10 cellular contexts compared by ENCODE assay signal in the genomic region with DNA sequence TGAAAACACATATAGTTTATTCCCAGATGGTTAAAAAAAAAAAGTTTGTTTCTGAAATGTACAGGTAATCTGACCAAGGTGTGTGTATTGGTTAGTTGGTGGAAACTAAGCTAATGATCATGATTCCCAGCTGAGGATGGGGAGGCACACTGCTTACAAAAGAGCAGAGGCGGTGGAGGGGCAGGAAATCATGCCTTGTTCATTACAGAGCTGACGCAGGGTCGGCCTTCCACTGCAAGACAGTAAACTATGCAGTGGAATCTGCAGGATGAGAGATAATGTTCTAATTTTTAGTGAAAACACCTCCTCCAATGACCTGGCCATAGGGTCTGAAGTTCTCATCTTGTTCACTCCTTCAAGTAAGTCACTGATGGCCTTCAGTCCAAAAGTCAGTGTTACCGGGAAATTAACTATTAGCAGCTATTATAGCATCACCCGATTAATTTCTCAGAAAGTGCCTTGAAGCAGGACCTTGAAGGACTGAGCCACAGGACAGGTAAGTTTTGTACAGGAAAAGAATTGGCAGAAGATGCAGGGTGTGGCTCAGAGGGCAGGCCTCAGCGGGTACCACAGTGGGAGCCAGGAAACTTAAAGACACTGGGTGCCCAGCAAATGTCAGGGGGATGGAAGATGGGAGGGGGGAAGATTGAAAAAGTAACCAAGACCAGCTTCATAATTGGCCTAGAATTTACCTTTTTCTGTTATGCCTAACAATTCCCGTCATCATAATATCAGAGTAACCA. TPM values are rescaled to one million over a fixed set of nuclear protein-coding genes. Genes with fewer than 3 reads are reported as not detected.
A peak's percentile ranks its signal among the peaks of the same experiment; 100 is the strongest.
DNase-seq lines count a peak whose midpoint lies in the region; ATAC-seq, FAIRE-seq and TF ChIP-seq lines count a peak whose summit lies in the region.
"Had no signal": no experiment of that assay in that cellular context is flagged by ENCODE, and none has a peak within 500 bp of the region (broad histone marks: within the 10 kb centered on the region; RNA-seq: fewer than 3 reads in every experiment).

No MANE protein-coding gene starts in this region.

- H3K79me2 ChIP-seq in H1 (ENCODE audit: control insufficient read depth in 1 of 2, insufficient read depth in 2 of 2, low read length in 2 of 2), result no peaks in the 10 kb centered on the region

- H2BK20ac ChIP-seq in H1 (ENCODE audit: low read length), result peak overlapping the region; percentile 48; the same call in 1 of the 2 replicates

- H3K4me1 ChIP-seq in H1 (replicated peaks in 1 of 4; ENCODE audit: control insufficient read depth in 3 of 4, insufficient read depth in 4 of 4, low read length in 3 of 4), result peaks cover 8 to 18% (median 10%) of the 10 kb centered on the region in 4 experiments; a peak in 6 of 7 replicates
- H3K4me1 ChIP-seq in muscle layer of colon (ENCODE audit: insufficient read depth, low read length), result peaks cover 49% of the 10 kb centered on the region
- peaks cover 32 to 44% (median 39%) of the 10 kb centered on the region in 4 donors for H3K4me1 ChIP-seq in transverse colon

- H3K9ac ChIP-seq in H1 (replicated peaks in 1 of 4; ENCODE audit: extremely low read depth in 1 of 4, low read depth in 3 of 4, low read length in 3 of 4) (peak overlapping the region in 1 of 4 experiments; percentile 25; a peak in 2 of 7 replicates), muscle layer of colon (ENCODE audit: low read length) (peak overlapping the region; percentile 37)

- H3K4me3 ChIP-seq in H1 (ENCODE audit: extremely low read depth in 1 of 4, insufficient read depth in 2 of 4, low read depth in 3 of 4, low read length in 4 of 4), result peak overlapping the region in 1 of 4 experiments; percentile 5; a peak in 2 of 8 replicates
- H3K4me3 ChIP-seq in muscle layer of colon (ENCODE audit: low read depth in 1 of 2, low read length in 2 of 2), result peak overlapping the region in 1 of 2 donors; percentile 15
- no peak overlapping the region for H3K4me3 ChIP-seq in transverse colon

- peak overlapping the region; percentile 82; the same call in 1 of the 2 replicates for H2BK5ac ChIP-seq in H1 (ENCODE audit: low read depth, low read length)

- no peak overlapping the region for H2AFZ ChIP-seq in H1 (ENCODE audit: low read length)

- no peak overlapping the region for H3K23ac ChIP-seq in H1 (ENCODE audit: insufficient read length)

- no peaks in the 10 kb centered on the region for H3K79me1 ChIP-seq in H1 (ENCODE audit: low read depth, low read length)

- peak overlapping the region; percentile 97 for H2BK12ac ChIP-seq in H1 (ENCODE audit: low read depth, low read length)

- H4K91ac ChIP-seq in H1 (replicated peaks; ENCODE audit: insufficient read length, low read length), result peak overlapping the region; percentile 12

- no peaks in the 10 kb centered on the region for H3K36me3 ChIP-seq in H1 (ENCODE audit: control insufficient read depth in 2 of 4, insufficient read depth in 4 of 4, low read length in 3 of 4)
- peaks cover 18% of the 10 kb centered on the region for H3K36me3 ChIP-seq in muscle layer of colon (ENCODE audit: insufficient read depth, low read length)
- peaks cover 0 to 2% (median 0%) of the 10 kb centered on the region in 4 donors for H3K36me3 ChIP-seq in transverse colon

- no peaks in the 10 kb centered on the region; the same call in 1 of the 2 replicates for H3K23me2 ChIP-seq in H1 (ENCODE audit: low read depth, low read length)

- in situ Hi-C loops in transverse colon (cut with MboI; ENCODE audit: low pct_ligation_motif_present in 1 of 4, low pct_unique_long_range_greater_than_20kb in 1 of 4, low sequenced_read_pairs in 3 of 4) (no loop called here), GM13977 (cut with MboI; ENCODE audit: low pct_unique_long_range_greater_than_20kb, low sequenced_read_pairs, unreplicated experiment) (no loop called here)

- CTCF ChIA-PET in H1 (lab: Charles Lee; ENCODE audit: partially characterized antibody), result interaction anchor here (0.6 to 4.4 kb wide), 9 partner anchors 11 to 72 kb away, joined by 3 to 29 read pairs (median 5); a partner anchor contains a TSS

- H3K27me3 ChIP-seq in H1 (replicated peaks in 1 of 4; ENCODE audit: control insufficient read depth in 3 of 4, extremely low read depth in 1 of 4, insufficient read depth in 3 of 4, low read length in 3 of 4), result no peaks in the 10 kb centered on the region
- no peaks in the 10 kb centered on the region for H3K27me3 ChIP-seq in muscle layer of colon (ENCODE audit: control insufficient read depth in 1 of 2, insufficient read depth in 2 of 2, low read length in 2 of 2)
- no peaks in the 10 kb centered on the region for H3K27me3 ChIP-seq in transverse colon

- 68% methylated on average over 7 of the region's 7 CpGs; no CpG with 5 or more reads in 1 of the 2 experiments for WGBS in H1 (ENCODE audit: extremely low coverage in 1 of 2, insufficient coverage in 1 of 2, insufficient read length in 1 of 2, insufficient replicate concordance in 2 of 2, low coverage in 1 of 2, low lambda C conversion rate in 2 of 2, missing lambda C conversion rate in 1 of 2), 2 experiments
- 58 to 78% methylated on average over 4 to 7 of the region's 7 CpGs for WGBS in transverse colon (ENCODE audit: low coverage in 1 of 2), 2 donors

- no peak for TF ChIP-seq RAD21 in H1 (IDR thresholded peaks at IDR 0.05 in 1 of 2, conservative IDR thresholded peaks at IDR 0.05 in 1 of 2; ENCODE audit: low read depth in 2 of 2, low read length in 2 of 2)

- H4K20me1 ChIP-seq in H1 (replicated peaks in 1 of 2; ENCODE audit: control insufficient read depth in 1 of 2, insufficient read depth in 2 of 2, low read length in 2 of 2), result no peaks in the 10 kb centered on the region

- H4K5ac ChIP-seq in H1 (ENCODE audit: insufficient read length, low read depth, low read length), result peak overlapping the region; percentile 13

- H3K14ac ChIP-seq in H1 (ENCODE audit: insufficient read length), result no peak overlapping the region

- TF ChIP-seq EP300 in H1 (IDR thresholded peaks at IDR 0.05; ENCODE audit: borderline replicate concordance in 1 of 2, low read depth in 2 of 2, low read length in 2 of 2) (no peak), transverse colon (IDR thresholded peaks at IDR 0.05; ENCODE audit: low read depth) (no peak)

- peak overlapping the region; percentile 12 to 45; a peak in 2 of 4 replicates for H3K4me2 ChIP-seq in H1 (ENCODE audit: insufficient read depth in 1 of 2, low read depth in 2 of 2, low read length in 2 of 2)

- TF ChIP-seq POLR2A in H1 (IDR thresholded peaks at IDR 0.05; ENCODE audit: control extremely low read depth in 1 of 2, low read depth in 2 of 2, low read length in 2 of 2) (peak in 1 of 2 experiments; percentile 51; a peak in 2 of 3 replicates), transverse colon (IDR thresholded peaks at IDR 0.05) (no peak)

- H3K56ac ChIP-seq in H1 (replicated peaks; ENCODE audit: insufficient read length, low read depth, low read length), result no peak overlapping the region

- no peak for FAIRE-seq in H1 (lab: Jason Lieb, UNC)

- peak overlapping the region; percentile 12 for H3K4ac ChIP-seq in H1 (replicated peaks; ENCODE audit: insufficient read length, low read depth, low read length)

- H3K18ac ChIP-seq in H1 (ENCODE audit: extremely low read depth, low read length), result no peak overlapping the region

- H3K27ac ChIP-seq in H1 (ENCODE audit: low read depth, low read length) (peak overlapping the region; percentile 68), muscle layer of colon (ENCODE audit: low read depth, low read length) (peak overlapping the region; percentile 85), transverse colon (peak overlapping the region; percentile 86 to 96 (median 94))

- DNase-seq in DMS53 (lab: John Stamatoyannopoulos, UW) (peak; percentile 83), DMS53 treated with DMSO at 0.1 percent for 48 hours (lab: John Stamatoyannopoulos, UW; ENCODE audit: unreplicated experiment) (no peak), H1 (ENCODE audit: low read depth in 1 of 2, low spot score in 2 of 2) (no peak), transverse colon (no peak), GM13977 (ENCODE audit: low spot score) (no peak)
- DNase-seq in central memory CD4-positive, alpha-beta T cell, result no peak
- DNase-seq: 8988T; activated CD4-positive, alpha-beta memory T cell treated with anti-CD3 and anti-CD28 coated beads for 36 hours had no signal

- no peak for ATAC-seq in GM21367 (IDR thresholded peaks at IDR 0.05; ENCODE audit: unreplicated experiment)

- H4K8ac ChIP-seq in H1 (ENCODE audit: extremely low read depth, insufficient read depth, low read length), result no peak overlapping the region

- no peaks in the 10 kb centered on the region for H3K9me3 ChIP-seq in H1 (ENCODE audit: insufficient read depth in 2 of 2, low read depth in 1 of 2, low read length in 1 of 2)
- H3K9me3 ChIP-seq in muscle layer of colon (ENCODE audit: low read length), result no peaks in the 10 kb centered on the region
- no peaks in the 10 kb centered on the region for H3K9me3 ChIP-seq in transverse colon

- TF ChIP-seq CTCF in H1 (IDR thresholded peaks at IDR 0.05; ENCODE audit: control extremely low read depth in 1 of 3, insufficient read depth in 1 of 3, low read depth in 1 of 3, low read length in 3 of 3), result no peak
- no peak for TF ChIP-seq CTCF in transverse colon (IDR thresholded peaks at IDR 0.05)
- no peak for TF ChIP-seq CTCF in GM13977 (IDR thresholded peaks at IDR 0.05; ENCODE audit: extremely low read depth, insufficient read depth, missing control alignments)

- H2AK5ac ChIP-seq in H1 (ENCODE audit: low read depth, low read length), result peak overlapping the region; percentile 87

- H2BK120ac ChIP-seq in H1 (replicated peaks; ENCODE audit: low read depth, low read length), result no peak overlapping the region

- intact Hi-C loops in transverse colon (cut with DNase I; ENCODE audit: low total_unique reads), result no loop called here

- POLR2A ChIA-PET in H1 (lab: Charles Lee; ENCODE audit: partially characterized antibody), result interaction anchor here (0.6 to 2.5 kb wide), 4 partner anchors 7 to 440 kb away, joined by 4 to 22 read pairs (median 10); no protein-coding TSS in a partner anchor

- H2BK15ac ChIP-seq in H1 (ENCODE audit: low read length), result no peak overlapping the region

RNA-seq across cellular contexts. Expression of a gene that starts 36.0 kb away (rescaled TPM):
- total RNA-seq in H1 (2021; fragmentation: NEBNext Ultra II Directional; extraction: Animal tissue kit (Norgen Biotek cat#: 25700)), result 2.3 and 3.2 TPM in 2 replicates
- 0.94 and 0.98 TPM in 2 replicates for polyA plus RNA-seq in H1 (2011; rRNA removed)
- polyA plus RNA-seq in H1 (2011; cell fraction: cytosol; rRNA removed), result 1.0 TPM
- 1.2 TPM for polyA plus RNA-seq in H1 (2011; cell fraction: nucleus; rRNA removed)
- polyA plus RNA-seq in H1 (2012, experiment 1 of 2), result 2.3 to 2.8 TPM (median 2.4 TPM) in 4 replicates
- polyA plus RNA-seq in H1 (2012, experiment 2 of 2), result 0.09 TPM
- polyA plus RNA-seq in H1 (2013, experiment 1 of 2), result 2.0 TPM
- polyA plus RNA-seq in H1 (2013, experiment 2 of 2), result 2.4 TPM
- polyA minus RNA-seq in H1 (2011; rRNA and poly(A)+ RNA removed), result 1.6 and 2.4 TPM in 2 replicates
- 1.0 TPM for polyA minus RNA-seq in H1 (2011; cell fraction: cytosol; rRNA and poly(A)+ RNA removed)
- polyA minus RNA-seq in H1 (2011; cell fraction: nucleus; rRNA and poly(A)+ RNA removed), result 1.4 TPM
- 10 to 100 TPM; 18.9 to 57.2 (median 50.2) TPM for total RNA-seq in transverse colon

RNA-seq across cellular contexts. Expression of a gene that starts 50.3 kb away (rescaled TPM):
- total RNA-seq in H1 (2021; fragmentation: NEBNext Ultra II Directional; extraction: Animal tissue kit (Norgen Biotek cat#: 25700)), result 18.9 and 19.6 TPM in 2 replicates
- polyA plus RNA-seq in H1 (2011; rRNA removed), result 3.5 and 7.0 TPM in 2 replicates
- 9.1 TPM for polyA plus RNA-seq in H1 (2011; cell fraction: cytosol; rRNA removed)
- 3.5 TPM for polyA plus RNA-seq in H1 (2011; cell fraction: nucleus; rRNA removed)
- 8.7 to 16.4 TPM (median 10.0 TPM) in 4 replicates for polyA plus RNA-seq in H1 (2012, experiment 1 of 2)
- 1.7 TPM for polyA plus RNA-seq in H1 (2012, experiment 2 of 2)
- polyA plus RNA-seq in H1 (2013, experiment 1 of 2), result 17.5 TPM
- 16.7 TPM for polyA plus RNA-seq in H1 (2013, experiment 2 of 2)
- polyA minus RNA-seq in H1 (2011; rRNA and poly(A)+ RNA removed), result 6.8 and 7.5 TPM in 2 replicates
- 7.0 TPM for polyA minus RNA-seq in H1 (2011; cell fraction: cytosol; rRNA and poly(A)+ RNA removed)
- polyA minus RNA-seq in H1 (2011; cell fraction: nucleus; rRNA and poly(A)+ RNA removed), result 14.3 TPM
- 10 to 100 TPM in 1 of 4 donors, 1 to 10 TPM in 2, not detected in 1; 1.1 to 13.1 (median 4.3) TPM for total RNA-seq in transverse colon
